ENCODE assay signal across 14 cellular contexts in the genomic region with DNA sequence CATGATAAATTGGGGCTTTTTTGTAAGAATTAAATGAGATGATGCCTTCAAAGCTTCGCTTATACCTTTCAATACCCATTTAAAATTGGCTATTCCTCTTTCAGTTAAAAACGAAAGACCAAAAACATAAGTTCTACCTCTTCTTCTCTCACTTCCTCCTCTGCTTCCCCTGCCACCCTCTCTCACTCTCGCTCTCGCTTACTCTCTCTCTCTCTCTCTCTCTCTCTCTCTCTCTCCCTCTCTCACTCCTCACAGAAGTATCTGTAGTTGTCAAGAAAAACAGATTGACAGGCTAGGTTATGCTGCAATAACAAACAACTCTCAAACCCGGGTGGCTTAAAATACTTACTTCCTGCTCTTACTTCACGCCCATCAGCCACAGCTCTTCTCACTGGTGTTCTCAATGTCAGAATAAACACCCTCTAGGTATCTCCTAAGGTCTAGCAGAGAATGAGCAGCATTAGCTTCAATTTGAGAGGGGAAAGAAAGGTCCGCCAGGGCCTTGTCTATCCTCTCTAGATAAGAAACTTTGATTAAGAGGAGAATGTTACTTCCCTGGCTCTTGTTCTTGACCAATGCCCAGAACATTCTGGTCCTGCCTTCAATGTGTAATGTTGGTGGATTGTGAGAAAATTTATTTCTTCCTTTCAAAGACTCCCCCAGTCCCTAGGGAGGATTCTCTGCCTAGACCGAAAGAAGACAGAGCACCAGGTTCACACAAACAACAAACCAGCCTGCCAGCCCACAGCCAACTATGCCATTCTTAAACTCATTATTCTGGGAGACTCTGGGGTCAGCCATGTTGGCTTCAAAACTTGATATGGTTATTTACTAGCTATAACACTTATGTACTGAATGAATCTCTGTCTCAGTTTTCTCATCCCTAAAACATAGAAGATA.
DNase-seq lines count a peak whose midpoint lies in the region; ATAC-seq and TF ChIP-seq lines count a peak whose summit lies in the region.
"Had no signal": no experiment of that assay in that cellular context is flagged by ENCODE, and none has a peak within 500 bp of the region (broad histone marks: within the 10 kb centered on the region; RNA-seq: fewer than 3 reads in every experiment).

No MANE protein-coding gene starts in this region.

- H3K27me3 ChIP-seq in upper lobe of left lung, result no peaks in the 10 kb centered on the region
- no peaks in the 10 kb centered on the region for H3K27me3 ChIP-seq in heart left ventricle

- peak overlapping the region; percentile 80 for H3K27ac Mint-ChIP-seq in memory B cell
- H3K27ac Mint-ChIP-seq: activated CD8-positive, alpha-beta T cell treated with anti-CD3 and anti-CD28 coated beads, Interleukin-2, amount 10 ng/mL, durations not matched to agents 7 days and 5 days had no signal

- peak overlapping the region; percentile 6 for H3K4me3 Mint-ChIP-seq in memory B cell
- H3K4me3 Mint-ChIP-seq: activated CD8-positive, alpha-beta T cell treated with anti-CD3 and anti-CD28 coated beads, Interleukin-2, amount 10 ng/mL, durations not matched to agents 7 days and 5 days had no signal

- WGBS in upper lobe of left lung, 2 donors, result 75 to 77% methylated on average over 8 of the region's 8 CpGs
- WGBS in heart left ventricle, 4 donors, result 72 to 80% (median 77%) methylated on average over 8 of the region's 8 CpGs

- H3K4me1 ChIP-seq in upper lobe of left lung (no peaks in the 10 kb centered on the region), heart left ventricle (no peaks in the 10 kb centered on the region)

- ATAC-seq in GM19025 (IDR thresholded peaks at IDR 0.05; ENCODE audit: low read depth, unreplicated experiment) (peak; percentile 77), HG02571 (IDR thresholded peaks at IDR 0.05; ENCODE audit: unreplicated experiment) (peak; percentile 86), HG03342 (IDR thresholded peaks at IDR 0.05; ENCODE audit: unreplicated experiment) (peak; percentile 90), memory B cell (ENCODE audit: low read depth) (peak; percentile 90), upper lobe of left lung (ENCODE audit: low FRiP score in 2 of 2) (no peak), heart left ventricle (no peak)
- ATAC-seq: activated CD8-positive, alpha-beta T cell treated with anti-CD3 and anti-CD28 coated beads, Interleukin-2, amount 10 ng/mL, durations not matched to agents 7 days and 5 days had no signal

- TF ChIP-seq POLR2A in upper lobe of left lung (IDR thresholded peaks at IDR 0.05) (no peak), heart left ventricle (IDR thresholded peaks at IDR 0.05) (no peak)

- TF ChIP-seq CTCF in upper lobe of left lung (IDR thresholded peaks at IDR 0.05) (no peak), heart left ventricle (IDR thresholded peaks at IDR 0.05) (no peak)

- H3K27ac ChIP-seq in upper lobe of left lung (no peak overlapping the region), heart left ventricle (no peak overlapping the region)

- TF ChIP-seq EP300 in upper lobe of left lung (IDR thresholded peaks at IDR 0.05), result no peak

- H3K9me3 ChIP-seq in upper lobe of left lung (no peaks in the 10 kb centered on the region), heart left ventricle (no peaks in the 10 kb centered on the region)

- DNase-seq in memory B cell (ENCODE audit: low spot score in 2 of 2) (peak in 1 of 2 donors; percentile 43), upper lobe of left lung (no peak), NCI-H2196 (lab: John Stamatoyannopoulos, UW; ENCODE audit: unreplicated experiment) (no peak), heart left ventricle (no peak)
- DNase-seq in activated naive CD4-positive, alpha-beta T cell treated with Interleukin-2 at 50 U/mL for 16 hours, result no peak
- DNase-seq: activated CD8-positive, alpha-beta T cell treated with anti-CD3 and anti-CD28 coated beads, Interleukin-2, amount 10 ng/mL, durations not matched to agents 7 days and 5 days; effector memory CD4-positive, alpha-beta T cell; hippocampal formation; mesenchymal stem cell; NCI-H446; trophoblast cell had no signal

- H3K4me1 Mint-ChIP-seq in memory B cell, result peaks cover 21% of the 10 kb centered on the region

- no peaks in the 10 kb centered on the region for H3K36me3 ChIP-seq in upper lobe of left lung
- no peaks in the 10 kb centered on the region for H3K36me3 ChIP-seq in heart left ventricle

- H3K4me3 ChIP-seq in upper lobe of left lung, result no peak overlapping the region
- H3K4me3 ChIP-seq in heart left ventricle, result no peak overlapping the region

- no peaks in the 10 kb centered on the region for H3K27me3 Mint-ChIP-seq in memory B cell

- intact Hi-C loops in heart left ventricle (cut with DNase I), result no loop called here

- peaks cover 6% of the 10 kb centered on the region for H3K9me3 Mint-ChIP-seq in memory B cell

- H3K36me3 Mint-ChIP-seq in memory B cell, result peaks cover 2% of the 10 kb centered on the region

Comparison
In these comparisons a context has a peak if more than half of its experiments do, and no peak if none do; other contexts are left out.
1. ATAC-seq: peak in GM19025 (single experiment), HG02571 (single experiment), HG03342 (single experiment) and memory B cell (single experiment); none in upper lobe of left lung (0 of 2) and heart left ventricle (0 of 4).